Comparison of ENCODE assay signal across 8 cellular contexts in the genomic region with DNA sequence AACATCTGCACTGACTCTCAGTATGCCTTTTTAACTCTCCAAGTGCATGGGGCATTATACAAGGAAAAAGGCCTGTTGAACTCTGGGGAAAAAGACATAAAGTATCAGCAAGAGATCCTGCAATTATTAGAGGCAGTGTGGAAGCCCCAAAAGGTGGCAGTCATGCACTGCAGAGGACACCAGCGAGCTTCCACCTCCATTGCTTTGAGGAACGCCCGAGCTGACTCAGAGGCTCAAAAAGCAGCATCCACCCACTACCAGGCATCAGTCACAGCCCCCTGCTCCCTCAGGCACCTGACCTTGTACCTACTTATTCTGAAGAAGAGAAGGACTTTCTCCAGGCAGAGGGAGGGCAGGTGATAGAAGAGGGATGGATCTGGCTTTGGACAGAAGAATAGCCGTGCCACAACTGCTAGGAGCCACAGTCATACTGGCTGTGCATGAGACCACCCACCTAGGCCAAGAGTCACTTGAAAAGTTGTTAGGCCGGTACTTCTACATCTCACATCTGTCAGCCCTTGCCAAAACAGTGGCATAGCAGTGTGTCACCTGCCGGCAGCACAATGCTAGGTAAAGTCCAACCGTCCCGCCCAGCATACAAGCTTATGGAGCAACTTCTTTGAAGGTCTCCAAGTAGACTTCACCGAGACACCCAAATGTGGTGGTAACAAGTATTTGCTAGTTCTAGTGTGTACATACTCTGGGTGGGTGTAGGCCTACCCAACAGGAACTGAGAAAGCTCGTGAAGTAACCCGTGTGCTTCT.
A peak's percentile ranks its signal among the peaks of the same experiment; 100 is the strongest.
DNase-seq lines count a peak whose midpoint lies in the region; TF ChIP-seq lines count a peak whose summit lies in the region.
"Not testable (repeated sequence)": the region's sequence is repeated elsewhere in the genome, so short reads cannot be mapped to it uniquely, and the experiment has no call there.

No MANE protein-coding gene starts in this region.

- not testable (repeated sequence) for H3K4me1 ChIP-seq in OCI-LY3 (ENCODE audit: low read length); neural progenitor cell

- not testable (repeated sequence) for H3K79me2 ChIP-seq in OCI-LY3 (ENCODE audit: low read length); neural progenitor cell (ENCODE audit: low read depth)

- not testable (repeated sequence) for H3K4me1 Mint-ChIP-seq in neural progenitor cell; type B pancreatic cell (ENCODE audit: unreplicated experiment)

- H3K9me3 Mint-ChIP-seq in neural progenitor cell, type B pancreatic cell: not testable (repeated sequence)

- H3K4me3 ChIP-seq in LNCaP clone FGC (ENCODE audit: low read depth, low read length); OCI-LY3 (ENCODE audit: low read length); neural progenitor cell: not testable (repeated sequence)

- H3K27me3 Mint-ChIP-seq in neural progenitor cell (ENCODE audit: insufficient read depth, low read depth); type B pancreatic cell: not testable (repeated sequence)

- H3K27ac ChIP-seq in OCI-LY3 (ENCODE audit: low read length); epithelial cell of prostate; neural progenitor cell: not testable (repeated sequence)

- H3K9me3 ChIP-seq in OCI-LY3 (ENCODE audit: insufficient read depth, low read length); neural progenitor cell (ENCODE audit: low read depth): not testable (repeated sequence)

- H4K20me1 ChIP-seq in OCI-LY3 (ENCODE audit: insufficient read depth, low read length); neural progenitor cell (ENCODE audit: low read depth): not testable (repeated sequence)

- not testable (repeated sequence) for H3K36me3 Mint-ChIP-seq in neural progenitor cell, type B pancreatic cell

- not testable (repeated sequence) for H3K36me3 ChIP-seq in OCI-LY3 (replicated peaks; ENCODE audit: low read depth, low read length); neural progenitor cell

- not testable (repeated sequence) for H2AFZ ChIP-seq in OCI-LY3 (ENCODE audit: low read depth, low read length); neural progenitor cell (replicated peaks)

- TF ChIP-seq CTCF in LNCaP clone FGC (IDR thresholded peaks at IDR 0.05; ENCODE audit: control insufficient read depth, extremely low read depth, insufficient read depth) (peak; percentile 23; the same call in 1 of the 2 replicates), OCI-LY3 (IDR thresholded peaks at IDR 0.05; ENCODE audit: low read depth, low read length) (peak; percentile 23), neural progenitor cell (IDR thresholded peaks at IDR 0.05) (peak; percentile 20), type B pancreatic cell (conservative IDR thresholded peaks at IDR 0.05) (peak; percentile 38)

- H3K9ac ChIP-seq in OCI-LY3 (ENCODE audit: low read length); neural progenitor cell: not testable (repeated sequence)

- DNase-seq in DMS 273 (lab: John Stamatoyannopoulos, UW; ENCODE audit: unreplicated experiment) (peak; percentile 6), SW480 (ENCODE audit: low spot score) (peak; percentile 9), epithelial cell of prostate (ENCODE audit: low read depth, low spot score) (peak; percentile 8), islet precursor cell (peak; percentile 79)
- not testable (repeated sequence) for DNase-seq in LNCaP clone FGC (ENCODE audit: low read depth); neural progenitor cell (ENCODE audit: low spot score); type B pancreatic cell (ENCODE audit: extremely low spot score, unreplicated experiment)

- H3F3A ChIP-seq in neural progenitor cell (ENCODE audit: low read depth) = not testable (repeated sequence)

- H3K4me3 Mint-ChIP-seq in neural progenitor cell, type B pancreatic cell: not testable (repeated sequence)

- not testable (repeated sequence) for H3K4me2 ChIP-seq in OCI-LY3 (ENCODE audit: low read length); neural progenitor cell

- not testable (repeated sequence) for H3K27me3 ChIP-seq in OCI-LY3 (ENCODE audit: low read depth, low read length); neural progenitor cell

- H3K27ac Mint-ChIP-seq in neural progenitor cell = not testable (repeated sequence)
- peak overlapping the region; percentile 41 for H3K27ac Mint-ChIP-seq in type B pancreatic cell
